In genomic region chr12:118052324-118053070, GRCh38 we compare ENCODE assay signal across 1 cellular context.
TF ChIP-seq lines count a peak whose summit lies in the region.

No MANE protein-coding gene starts in this region.

TF ChIP-seq in HepG2, 621 proteins besides CTCF, POLR2A, EP300 and RAD21 (continued from another document and continues in another):
- TF ChIP-seq ZNF251 (CRISPR knock-in tag; IDR thresholded peaks at IDR 0.05), result no peak
- TF ChIP-seq ZNF563 (CRISPR knock-in tag; IDR thresholded peaks at IDR 0.05), result peak; percentile 54; the same call in 1 of the 2 replicates
- TF ChIP-seq ZNF670 (CRISPR knock-in tag; IDR thresholded peaks at IDR 0.05; ENCODE audit: borderline replicate concordance), result 0 out of 2 replicates have a peak, but pooled peaks have one; percentile 59
- no peak for TF ChIP-seq ZNF446 (CRISPR knock-in tag; IDR thresholded peaks at IDR 0.05)
- TF ChIP-seq ZSCAN29 (CRISPR knock-in tag; conservative IDR thresholded peaks at IDR 0.05), result peak; percentile 91
- TF ChIP-seq, protein P1, sequence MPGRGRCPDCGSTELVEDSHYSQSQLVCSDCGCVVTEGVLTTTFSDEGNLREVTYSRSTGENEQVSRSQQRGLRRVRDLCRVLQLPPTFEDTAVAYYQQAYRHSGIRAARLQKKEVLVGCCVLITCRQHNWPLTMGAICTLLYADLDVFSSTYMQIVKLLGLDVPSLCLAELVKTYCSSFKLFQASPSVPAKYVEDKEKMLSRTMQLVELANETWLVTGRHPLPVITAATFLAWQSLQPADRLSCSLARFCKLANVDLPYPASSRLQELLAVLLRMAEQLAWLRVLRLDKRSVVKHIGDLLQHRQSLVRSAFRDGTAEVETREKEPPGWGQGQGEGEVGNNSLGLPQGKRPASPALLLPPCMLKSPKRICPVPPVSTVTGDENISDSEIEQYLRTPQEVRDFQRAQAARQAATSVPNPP (CRISPR knock-in tag; IDR thresholded peaks at IDR 0.05), result peak; percentile 58; the same call in 1 of the 2 replicates
- TF ChIP-seq, protein P2, sequence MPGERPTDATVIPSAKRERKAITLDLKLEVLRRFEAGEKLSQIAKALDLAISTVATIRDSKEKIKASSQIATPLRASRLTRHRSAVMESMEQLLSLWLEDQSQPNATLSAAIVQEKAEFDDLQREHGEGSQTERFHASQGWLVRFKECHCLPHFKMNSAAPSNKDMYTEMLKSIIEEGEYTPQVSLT (CRISPR knock-in tag; IDR thresholded peaks at IDR 0.05; ENCODE audit: borderline replicate concordance, low read depth), result no peak
- no peak for TF ChIP-seq ZNF720 (CRISPR knock-in tag; IDR thresholded peaks at IDR 0.05)
- no peak for TF ChIP-seq ZNF337 (CRISPR knock-in tag; IDR thresholded peaks at IDR 0.05; ENCODE audit: borderline replicate concordance, low read depth)
- TF ChIP-seq ZFP82 (CRISPR knock-in tag; IDR thresholded peaks at IDR 0.05; ENCODE audit: borderline replicate concordance), result no peak
- no peak for TF ChIP-seq ZBTB1 (CRISPR knock-in tag; IDR thresholded peaks at IDR 0.05; ENCODE audit: borderline replicate concordance)
- TF ChIP-seq MYNN (CRISPR knock-in tag; IDR thresholded peaks at IDR 0.05; ENCODE audit: low read depth), result no peak
- no peak; the same call in 1 of the 2 replicates for TF ChIP-seq ZNF263 (CRISPR knock-in tag; IDR thresholded peaks at IDR 0.05)
- TF ChIP-seq ZNF335 (CRISPR knock-in tag; IDR thresholded peaks at IDR 0.05), result peak; percentile 78; the same call in 1 of the 2 replicates
- TF ChIP-seq ZNF382 (CRISPR knock-in tag; IDR thresholded peaks at IDR 0.05; ENCODE audit: borderline replicate concordance), result no peak
- TF ChIP-seq SATB2 (CRISPR knock-in tag; IDR thresholded peaks at IDR 0.05), result no peak
- no peak for TF ChIP-seq HMGA1 (CRISPR knock-in tag; conservative IDR thresholded peaks at IDR 0.05)
- TF ChIP-seq NCOA5 (CRISPR knock-in tag; IDR thresholded peaks at IDR 0.05), result no peak
- no peak for TF ChIP-seq MTF2 (CRISPR knock-in tag; IDR thresholded peaks at IDR 0.05; ENCODE audit: borderline replicate concordance)
- TF ChIP-seq ZNF569 (CRISPR knock-in tag; IDR thresholded peaks at IDR 0.05; ENCODE audit: borderline replicate concordance), result 0 out of 2 replicates have a peak, but pooled peaks have one; percentile 37
- TF ChIP-seq NAIF1 (CRISPR knock-in tag; IDR thresholded peaks at IDR 0.05; ENCODE audit: borderline replicate concordance), result no peak
- TF ChIP-seq, protein P3, sequence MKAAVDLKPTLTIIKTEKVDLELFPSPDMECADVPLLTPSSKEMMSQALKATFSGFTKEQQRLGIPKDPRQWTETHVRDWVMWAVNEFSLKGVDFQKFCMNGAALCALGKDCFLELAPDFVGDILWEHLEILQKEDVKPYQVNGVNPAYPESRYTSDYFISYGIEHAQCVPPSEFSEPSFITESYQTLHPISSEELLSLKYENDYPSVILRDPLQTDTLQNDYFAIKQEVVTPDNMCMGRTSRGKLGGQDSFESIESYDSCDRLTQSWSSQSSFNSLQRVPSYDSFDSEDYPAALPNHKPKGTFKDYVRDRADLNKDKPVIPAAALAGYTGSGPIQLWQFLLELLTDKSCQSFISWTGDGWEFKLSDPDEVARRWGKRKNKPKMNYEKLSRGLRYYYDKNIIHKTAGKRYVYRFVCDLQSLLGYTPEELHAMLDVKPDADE (CRISPR knock-in tag; IDR thresholded peaks at IDR 0.05), result no peak
- TF ChIP-seq MTA1 (CRISPR knock-in tag; IDR thresholded peaks at IDR 0.05; ENCODE audit: borderline replicate concordance), result peak; percentile 80
- TF ChIP-seq, protein P4, sequence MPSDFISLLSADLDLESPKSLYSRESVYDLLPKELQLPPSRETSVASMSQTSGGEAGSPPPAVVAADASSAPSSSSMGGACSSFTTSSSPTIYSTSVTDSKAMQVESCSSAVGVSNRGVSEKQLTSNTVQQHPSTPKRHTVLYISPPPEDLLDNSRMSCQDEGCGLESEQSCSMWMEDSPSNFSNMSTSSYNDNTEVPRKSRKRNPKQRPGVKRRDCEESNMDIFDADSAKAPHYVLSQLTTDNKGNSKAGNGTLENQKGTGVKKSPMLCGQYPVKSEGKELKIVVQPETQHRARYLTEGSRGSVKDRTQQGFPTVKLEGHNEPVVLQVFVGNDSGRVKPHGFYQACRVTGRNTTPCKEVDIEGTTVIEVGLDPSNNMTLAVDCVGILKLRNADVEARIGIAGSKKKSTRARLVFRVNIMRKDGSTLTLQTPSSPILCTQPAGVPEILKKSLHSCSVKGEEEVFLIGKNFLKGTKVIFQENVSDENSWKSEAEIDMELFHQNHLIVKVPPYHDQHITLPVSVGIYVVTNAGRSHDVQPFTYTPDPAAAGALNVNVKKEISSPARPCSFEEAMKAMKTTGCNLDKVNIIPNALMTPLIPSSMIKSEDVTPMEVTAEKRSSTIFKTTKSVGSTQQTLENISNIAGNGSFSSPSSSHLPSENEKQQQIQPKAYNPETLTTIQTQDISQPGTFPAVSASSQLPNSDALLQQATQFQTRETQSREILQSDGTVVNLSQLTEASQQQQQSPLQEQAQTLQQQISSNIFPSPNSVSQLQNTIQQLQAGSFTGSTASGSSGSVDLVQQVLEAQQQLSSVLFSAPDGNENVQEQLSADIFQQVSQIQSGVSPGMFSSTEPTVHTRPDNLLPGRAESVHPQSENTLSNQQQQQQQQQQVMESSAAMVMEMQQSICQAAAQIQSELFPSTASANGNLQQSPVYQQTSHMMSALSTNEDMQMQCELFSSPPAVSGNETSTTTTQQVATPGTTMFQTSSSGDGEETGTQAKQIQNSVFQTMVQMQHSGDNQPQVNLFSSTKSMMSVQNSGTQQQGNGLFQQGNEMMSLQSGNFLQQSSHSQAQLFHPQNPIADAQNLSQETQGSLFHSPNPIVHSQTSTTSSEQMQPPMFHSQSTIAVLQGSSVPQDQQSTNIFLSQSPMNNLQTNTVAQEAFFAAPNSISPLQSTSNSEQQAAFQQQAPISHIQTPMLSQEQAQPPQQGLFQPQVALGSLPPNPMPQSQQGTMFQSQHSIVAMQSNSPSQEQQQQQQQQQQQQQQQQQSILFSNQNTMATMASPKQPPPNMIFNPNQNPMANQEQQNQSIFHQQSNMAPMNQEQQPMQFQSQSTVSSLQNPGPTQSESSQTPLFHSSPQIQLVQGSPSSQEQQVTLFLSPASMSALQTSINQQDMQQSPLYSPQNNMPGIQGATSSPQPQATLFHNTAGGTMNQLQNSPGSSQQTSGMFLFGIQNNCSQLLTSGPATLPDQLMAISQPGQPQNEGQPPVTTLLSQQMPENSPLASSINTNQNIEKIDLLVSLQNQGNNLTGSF (CRISPR knock-in tag; IDR thresholded peaks at IDR 0.05), result no peak
- peak; percentile 94 for TF ChIP-seq FOXK1 (CRISPR knock-in tag; IDR thresholded peaks at IDR 0.05; ENCODE audit: borderline replicate concordance, low read depth)
- TF ChIP-seq, protein P5, sequence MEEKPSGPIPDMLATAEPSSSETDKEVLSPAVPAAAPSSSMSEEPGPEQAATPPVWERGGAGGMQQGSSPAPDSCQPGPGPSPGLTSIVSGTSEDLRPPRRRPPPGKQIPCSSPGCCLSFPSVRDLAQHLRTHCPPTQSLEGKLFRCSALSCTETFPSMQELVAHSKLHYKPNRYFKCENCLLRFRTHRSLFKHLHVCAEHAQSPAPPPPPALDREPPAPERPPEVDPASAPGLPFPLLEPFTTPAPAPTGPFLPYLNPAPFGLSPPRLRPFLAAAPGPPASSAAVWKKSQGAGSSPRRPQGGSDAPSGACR (CRISPR knock-in tag; IDR thresholded peaks at IDR 0.05), result peak; percentile 70; the same call in 1 of the 2 replicates
- no peak for TF ChIP-seq ZC3H4 (CRISPR knock-in tag; IDR thresholded peaks at IDR 0.05; ENCODE audit: borderline replicate concordance)
- TF ChIP-seq ZNF589 (CRISPR knock-in tag; conservative IDR thresholded peaks at IDR 0.05), result no peak
- TF ChIP-seq ZNF577 (CRISPR knock-in tag; IDR thresholded peaks at IDR 0.05; ENCODE audit: borderline replicate concordance, low read depth), result no peak
- no peak for TF ChIP-seq TCF7L2 (IDR thresholded peaks at IDR 0.05; ENCODE audit: low read depth, low read length)
- no peak for TF ChIP-seq CC2D1A (CRISPR knock-in tag; IDR thresholded peaks at IDR 0.05)
- peak; percentile 93 for TF ChIP-seq ZKSCAN8 (CRISPR knock-in tag; IDR thresholded peaks at IDR 0.05; ENCODE audit: borderline replicate concordance)
- TF ChIP-seq SMARCC2 (IDR thresholded peaks at IDR 0.05), result peak; percentile 84; the same call in 1 of the 2 replicates
- peak; percentile 98 for TF ChIP-seq SAP130 (CRISPR knock-in tag; IDR thresholded peaks at IDR 0.05; ENCODE audit: low read depth)
- TF ChIP-seq ATRX (CRISPR knock-in tag; IDR thresholded peaks at IDR 0.05; ENCODE audit: borderline replicate concordance), result no peak
- TF ChIP-seq ZNF543 (CRISPR knock-in tag; IDR thresholded peaks at IDR 0.05), result peak; percentile 43; the same call in 1 of the 2 replicates
- peak; percentile 79; the same call in 1 of the 2 replicates for TF ChIP-seq YEATS2 (CRISPR knock-in tag; IDR thresholded peaks at IDR 0.05; ENCODE audit: borderline replicate concordance)
- TF ChIP-seq, protein P6, sequence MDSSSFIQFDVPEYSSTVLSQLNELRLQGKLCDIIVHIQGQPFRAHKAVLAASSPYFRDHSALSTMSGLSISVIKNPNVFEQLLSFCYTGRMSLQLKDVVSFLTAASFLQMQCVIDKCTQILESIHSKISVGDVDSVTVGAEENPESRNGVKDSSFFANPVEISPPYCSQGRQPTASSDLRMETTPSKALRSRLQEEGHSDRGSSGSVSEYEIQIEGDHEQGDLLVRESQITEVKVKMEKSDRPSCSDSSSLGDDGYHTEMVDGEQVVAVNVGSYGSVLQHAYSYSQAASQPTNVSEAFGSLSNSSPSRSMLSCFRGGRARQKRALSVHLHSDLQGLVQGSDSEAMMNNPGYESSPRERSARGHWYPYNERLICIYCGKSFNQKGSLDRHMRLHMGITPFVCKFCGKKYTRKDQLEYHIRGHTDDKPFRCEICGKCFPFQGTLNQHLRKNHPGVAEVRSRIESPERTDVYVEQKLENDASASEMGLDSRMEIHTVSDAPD (CRISPR knock-in tag; IDR thresholded peaks at IDR 0.05), result peak; percentile 96
- no peak for TF ChIP-seq ZNF10 (CRISPR knock-in tag; IDR thresholded peaks at IDR 0.05; ENCODE audit: borderline replicate concordance, low read depth)
- no peak for TF ChIP-seq E2F5 (CRISPR knock-in tag; conservative IDR thresholded peaks at IDR 0.05)
- peak; percentile 69; the same call in 1 of the 2 replicates for TF ChIP-seq KAT7 (CRISPR knock-in tag; IDR thresholded peaks at IDR 0.05; ENCODE audit: borderline replicate concordance)
- TF ChIP-seq KMT2B (CRISPR knock-in tag; IDR thresholded peaks at IDR 0.05), result peak; percentile 74
- no peak; the same call in 1 of the 2 replicates for TF ChIP-seq ZNF510 (CRISPR knock-in tag; IDR thresholded peaks at IDR 0.05; ENCODE audit: low read depth)
- TF ChIP-seq ZNF782 (CRISPR knock-in tag; IDR thresholded peaks at IDR 0.05; ENCODE audit: borderline replicate concordance), result no peak
- TF ChIP-seq PBX2 (CRISPR knock-in tag; IDR thresholded peaks at IDR 0.05), result peak; percentile 49; the same call in 1 of the 2 replicates
- TF ChIP-seq SMAD1 (CRISPR knock-in tag; IDR thresholded peaks at IDR 0.05; ENCODE audit: borderline replicate concordance, low read depth), result 0 out of 2 replicates have a peak, but pooled peaks have one; percentile 56
- TF ChIP-seq ZNF883 (CRISPR knock-in tag; IDR thresholded peaks at IDR 0.05; ENCODE audit: not compliant biosample characterization), result peak; percentile 49
- peak; percentile 93; the same call in 1 of the 2 replicates for TF ChIP-seq EHMT2 (IDR thresholded peaks at IDR 0.05; ENCODE audit: borderline replicate concordance, low read depth, low read length)
- TF ChIP-seq SIN3B (IDR thresholded peaks at IDR 0.05; ENCODE audit: low read length), result no peak
- TF ChIP-seq FOXP1 (IDR thresholded peaks at IDR 0.05), result 0 out of 2 replicates have a peak, but pooled peaks have one; percentile 34
- TF ChIP-seq FOXP1 (CRISPR knock-in tag; IDR thresholded peaks at IDR 0.05), result peak; percentile 83
- TF ChIP-seq ZNF7 (CRISPR knock-in tag; IDR thresholded peaks at IDR 0.05), result no peak
- no peak for TF ChIP-seq DMTF1 (CRISPR knock-in tag; IDR thresholded peaks at IDR 0.05)
- no peak for TF ChIP-seq ATAD3A (CRISPR knock-in tag; IDR thresholded peaks at IDR 0.05)
- no peak for TF ChIP-seq KAT2B (IDR thresholded peaks at IDR 0.05; ENCODE audit: borderline replicate concordance, low read depth, low read length)
- TF ChIP-seq, protein P7, sequence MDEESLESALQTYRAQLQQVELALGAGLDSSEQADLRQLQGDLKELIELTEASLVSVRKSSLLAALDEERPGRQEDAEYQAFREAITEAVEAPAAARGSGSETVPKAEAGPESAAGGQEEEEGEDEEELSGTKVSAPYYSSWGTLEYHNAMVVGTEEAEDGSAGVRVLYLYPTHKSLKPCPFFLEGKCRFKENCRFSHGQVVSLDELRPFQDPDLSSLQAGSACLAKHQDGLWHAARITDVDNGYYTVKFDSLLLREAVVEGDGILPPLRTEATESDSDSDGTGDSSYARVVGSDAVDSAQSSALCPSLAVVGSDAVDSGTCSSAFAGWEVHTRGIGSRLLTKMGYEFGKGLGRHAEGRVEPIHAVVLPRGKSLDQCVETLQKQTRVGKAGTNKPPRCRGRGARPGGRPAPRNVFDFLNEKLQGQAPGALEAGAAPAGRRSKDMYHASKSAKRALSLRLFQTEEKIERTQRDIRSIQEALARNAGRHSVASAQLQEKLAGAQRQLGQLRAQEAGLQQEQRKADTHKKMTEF (CRISPR knock-in tag; IDR thresholded peaks at IDR 0.05), result peak; percentile 94
